1 cellular context compared by ENCODE assay signal in the genomic region with DNA sequence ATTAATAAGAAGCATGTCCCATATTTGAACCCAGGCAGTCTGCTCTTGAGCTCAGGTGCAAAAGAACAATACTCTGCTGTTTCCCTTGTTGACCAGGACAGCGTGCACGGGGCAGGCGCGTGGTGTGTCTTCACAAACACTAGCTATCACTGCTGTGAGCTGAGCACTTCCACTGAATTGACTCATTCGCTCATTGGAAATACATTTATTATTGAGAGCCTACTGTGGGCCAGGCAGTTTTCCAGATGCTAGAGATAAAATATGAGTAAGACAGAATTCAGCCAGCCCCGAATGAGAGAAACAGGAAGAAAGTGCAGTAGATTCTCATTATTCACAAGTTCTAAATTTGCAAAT.
TF ChIP-seq lines count a peak whose summit lies in the region.

No MANE protein-coding gene starts in this region.

TF ChIP-seq in GM23338, 12 proteins besides CTCF, POLR2A, EP300 and RAD21 (continued from another document):
- TF ChIP-seq, protein P1, sequence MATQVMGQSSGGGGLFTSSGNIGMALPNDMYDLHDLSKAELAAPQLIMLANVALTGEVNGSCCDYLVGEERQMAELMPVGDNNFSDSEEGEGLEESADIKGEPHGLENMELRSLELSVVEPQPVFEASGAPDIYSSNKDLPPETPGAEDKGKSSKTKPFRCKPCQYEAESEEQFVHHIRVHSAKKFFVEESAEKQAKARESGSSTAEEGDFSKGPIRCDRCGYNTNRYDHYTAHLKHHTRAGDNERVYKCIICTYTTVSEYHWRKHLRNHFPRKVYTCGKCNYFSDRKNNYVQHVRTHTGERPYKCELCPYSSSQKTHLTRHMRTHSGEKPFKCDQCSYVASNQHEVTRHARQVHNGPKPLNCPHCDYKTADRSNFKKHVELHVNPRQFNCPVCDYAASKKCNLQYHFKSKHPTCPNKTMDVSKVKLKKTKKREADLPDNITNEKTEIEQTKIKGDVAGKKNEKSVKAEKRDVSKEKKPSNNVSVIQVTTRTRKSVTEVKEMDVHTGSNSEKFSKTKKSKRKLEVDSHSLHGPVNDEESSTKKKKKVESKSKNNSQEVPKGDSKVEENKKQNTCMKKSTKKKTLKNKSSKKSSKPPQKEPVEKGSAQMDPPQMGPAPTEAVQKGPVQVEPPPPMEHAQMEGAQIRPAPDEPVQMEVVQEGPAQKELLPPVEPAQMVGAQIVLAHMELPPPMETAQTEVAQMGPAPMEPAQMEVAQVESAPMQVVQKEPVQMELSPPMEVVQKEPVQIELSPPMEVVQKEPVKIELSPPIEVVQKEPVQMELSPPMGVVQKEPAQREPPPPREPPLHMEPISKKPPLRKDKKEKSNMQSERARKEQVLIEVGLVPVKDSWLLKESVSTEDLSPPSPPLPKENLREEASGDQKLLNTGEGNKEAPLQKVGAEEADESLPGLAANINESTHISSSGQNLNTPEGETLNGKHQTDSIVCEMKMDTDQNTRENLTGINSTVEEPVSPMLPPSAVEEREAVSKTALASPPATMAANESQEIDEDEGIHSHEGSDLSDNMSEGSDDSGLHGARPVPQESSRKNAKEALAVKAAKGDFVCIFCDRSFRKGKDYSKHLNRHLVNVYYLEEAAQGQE (IDR thresholded peaks at IDR 0.05; ENCODE audit: unreplicated experiment), result no peak
- TF ChIP-seq, protein P2, sequence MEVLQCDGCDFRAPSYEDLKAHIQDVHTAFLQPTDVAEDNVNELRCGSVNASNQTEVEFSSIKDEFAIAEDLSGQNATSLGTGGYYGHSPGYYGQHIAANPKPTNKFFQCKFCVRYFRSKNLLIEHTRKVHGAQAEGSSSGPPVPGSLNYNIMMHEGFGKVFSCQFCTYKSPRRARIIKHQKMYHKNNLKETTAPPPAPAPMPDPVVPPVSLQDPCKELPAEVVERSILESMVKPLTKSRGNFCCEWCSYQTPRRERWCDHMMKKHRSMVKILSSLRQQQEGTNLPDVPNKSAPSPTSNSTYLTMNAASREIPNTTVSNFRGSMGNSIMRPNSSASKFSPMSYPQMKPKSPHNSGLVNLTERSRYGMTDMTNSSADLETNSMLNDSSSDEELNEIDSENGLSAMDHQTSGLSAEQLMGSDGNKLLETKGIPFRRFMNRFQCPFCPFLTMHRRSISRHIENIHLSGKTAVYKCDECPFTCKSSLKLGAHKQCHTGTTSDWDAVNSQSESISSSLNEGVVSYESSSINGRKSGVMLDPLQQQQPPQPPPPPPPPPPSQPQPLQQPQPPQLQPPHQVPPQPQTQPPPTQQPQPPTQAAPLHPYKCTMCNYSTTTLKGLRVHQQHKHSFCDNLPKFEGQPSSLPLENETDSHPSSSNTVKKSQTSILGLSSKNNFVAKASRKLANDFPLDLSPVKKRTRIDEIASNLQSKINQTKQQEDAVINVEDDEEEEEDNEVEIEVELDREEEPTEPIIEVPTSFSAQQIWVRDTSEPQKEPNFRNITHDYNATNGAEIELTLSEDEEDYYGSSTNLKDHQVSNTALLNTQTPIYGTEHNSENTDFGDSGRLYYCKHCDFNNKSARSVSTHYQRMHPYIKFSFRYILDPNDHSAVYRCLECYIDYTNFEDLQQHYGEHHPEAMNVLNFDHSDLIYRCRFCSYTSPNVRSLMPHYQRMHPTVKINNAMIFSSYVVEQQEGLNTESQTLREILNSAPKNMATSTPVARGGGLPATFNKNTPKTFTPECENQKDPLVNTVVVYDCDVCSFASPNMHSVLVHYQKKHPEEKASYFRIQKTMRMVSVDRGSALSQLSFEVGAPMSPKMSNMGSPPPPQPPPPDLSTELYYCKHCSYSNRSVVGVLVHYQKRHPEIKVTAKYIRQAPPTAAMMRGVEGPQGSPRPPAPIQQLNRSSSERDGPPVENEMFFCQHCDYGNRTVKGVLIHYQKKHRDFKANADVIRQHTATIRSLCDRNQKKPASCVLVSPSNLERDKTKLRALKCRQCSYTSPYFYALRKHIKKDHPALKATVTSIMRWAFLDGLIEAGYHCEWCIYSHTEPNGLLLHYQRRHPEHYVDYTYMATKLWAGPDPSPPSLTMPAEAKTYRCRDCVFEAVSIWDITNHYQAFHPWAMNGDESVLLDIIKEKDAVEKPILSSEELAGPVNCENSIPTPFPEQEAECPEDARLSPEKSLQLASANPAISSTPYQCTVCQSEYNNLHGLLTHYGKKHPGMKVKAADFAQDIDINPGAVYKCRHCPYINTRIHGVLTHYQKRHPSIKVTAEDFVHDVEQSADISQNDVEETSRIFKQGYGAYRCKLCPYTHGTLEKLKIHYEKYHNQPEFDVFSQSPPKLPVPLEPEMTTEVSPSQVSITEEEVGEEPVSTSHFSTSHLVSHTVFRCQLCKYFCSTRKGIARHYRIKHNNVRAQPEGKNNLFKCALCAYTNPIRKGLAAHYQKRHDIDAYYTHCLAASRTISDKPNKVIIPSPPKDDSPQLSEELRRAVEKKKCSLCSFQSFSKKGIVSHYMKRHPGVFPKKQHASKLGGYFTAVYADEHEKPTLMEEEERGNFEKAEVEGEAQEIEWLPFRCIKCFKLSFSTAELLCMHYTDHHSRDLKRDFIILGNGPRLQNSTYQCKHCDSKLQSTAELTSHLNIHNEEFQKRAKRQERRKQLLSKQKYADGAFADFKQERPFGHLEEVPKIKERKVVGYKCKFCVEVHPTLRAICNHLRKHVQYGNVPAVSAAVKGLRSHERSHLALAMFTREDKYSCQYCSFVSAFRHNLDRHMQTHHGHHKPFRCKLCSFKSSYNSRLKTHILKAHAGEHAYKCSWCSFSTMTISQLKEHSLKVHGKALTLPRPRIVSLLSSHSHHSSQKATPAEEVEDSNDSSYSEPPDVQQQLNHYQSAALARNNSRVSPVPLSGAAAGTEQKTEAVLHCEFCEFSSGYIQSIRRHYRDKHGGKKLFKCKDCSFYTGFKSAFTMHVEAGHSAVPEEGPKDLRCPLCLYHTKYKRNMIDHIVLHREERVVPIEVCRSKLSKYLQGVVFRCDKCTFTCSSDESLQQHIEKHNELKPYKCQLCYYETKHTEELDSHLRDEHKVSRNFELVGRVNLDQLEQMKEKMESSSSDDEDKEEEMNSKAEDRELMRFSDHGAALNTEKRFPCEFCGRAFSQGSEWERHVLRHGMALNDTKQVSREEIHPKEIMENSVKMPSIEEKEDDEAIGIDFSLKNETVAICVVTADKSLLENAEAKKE (CRISPR knock-in tag; IDR thresholded peaks at IDR 0.05), result no peak
- TF ChIP-seq NANOG (IDR thresholded peaks at IDR 0.05; ENCODE audit: borderline replicate concordance) (no peak), STAT1 (IDR thresholded peaks at IDR 0.05; ENCODE audit: unreplicated experiment) (no peak)
